Comparison of ENCODE assay signal across 8 cellular contexts in genomic region chr13:77326905-77327604, GRCh38. TPM values are rescaled to one million over a fixed set of nuclear protein-coding genes. Genes with fewer than 3 reads are reported as not detected.
DNase-seq lines count a peak whose midpoint lies in the region; ATAC-seq and TF ChIP-seq lines count a peak whose summit lies in the region.

Gene MYCBP2 (minus strand): TSS chr13:77327094. CDS start chr13:77326775, 319 bp downstream.

- H3K27me3 ChIP-seq in BJ (ENCODE audit: control insufficient read depth, insufficient read depth, low read length): no peaks in the 10 kb centered on the region

- H3K27ac Mint-ChIP-seq in activated CD4-positive, alpha-beta T cell treated with anti-CD3 and anti-CD28 coated beads, Interleukin-2, amount 10 ng/mL, durations not matched to agents 7 days and 5 days: peak within 1 kb of the TSS; percentile 98

- DNase-seq in BJ (ENCODE audit: low read depth) (peak; percentile 79), NCI-H69 (lab: John Stamatoyannopoulos, UW) (peak; percentile 97), cortex of kidney (lab: John Stamatoyannopoulos, UW) (peak; percentile 24), left colon (peak; percentile 97 to 98)
- peak; percentile 97 for DNase-seq in activated CD4-positive, alpha-beta T cell treated with anti-CD3 and anti-CD28 coated beads, Interleukin-2, amount 10 ng/mL, durations not matched to agents 7 days and 5 days
- DNase-seq in stimulated activated CD4-positive, alpha-beta T cell treated with anti-CD3 and anti-CD28 coated beads, Interleukin-2, amount 100 ng/mL, for 24 hours: peak; percentile 96 to 98

- H3K36me3 Mint-ChIP-seq in activated CD4-positive, alpha-beta T cell treated with anti-CD3 and anti-CD28 coated beads, Interleukin-2, amount 10 ng/mL, durations not matched to agents 7 days and 5 days (ENCODE audit: low read depth): peaks cover 26% of the 10 kb centered on the region

- peak within 1 kb of the TSS; percentile 83 for H3K4me3 ChIP-seq in BJ (ENCODE audit: low read depth, low read length)

- POLR2A ChIA-PET in BJ (lab: Charles Lee): interaction anchor here (0.6 kb wide), 1 partner anchor 300 kb away, joined by 3 read pairs; no protein-coding TSS in a partner anchor
- POLR2A ChIA-PET in activated CD4-positive, alpha-beta T cell treated with anti-CD3 and anti-CD28 coated beads, Interleukin-2, amount 10 ng/mL, durations not matched to agents 7 days and 5 days (lab: Charles Lee): interaction anchor here (0.6 kb wide), 1 partner anchor 15 kb away, joined by 3 read pairs; no protein-coding TSS in a partner anchor

- CTCF ChIA-PET in BJ (lab: Yijun Ruan, JAX): interaction anchor here (1.1 to 2.6 kb wide), 3 partner anchors 8 to 21 kb away, joined by 3 to 8 read pairs (median 6); no protein-coding TSS in a partner anchor
- CTCF ChIA-PET in activated CD4-positive, alpha-beta T cell treated with anti-CD3 and anti-CD28 coated beads, Interleukin-2, amount 10 ng/mL, durations not matched to agents 7 days and 5 days (lab: Charles Lee): interaction anchor here (0.6 to 2.0 kb wide), 5 partner anchors 8 to 151 kb away, joined by 3 to 5 read pairs (median 3); no protein-coding TSS in a partner anchor

- ATAC-seq in GM19328 (IDR thresholded peaks at IDR 0.05; ENCODE audit: unreplicated experiment) (peak; percentile 52), HG03520 (IDR thresholded peaks at IDR 0.05; ENCODE audit: unreplicated experiment) (peak; percentile 48), left colon (peak; percentile 92)

- no peaks in the 10 kb centered on the region for H3K9me3 Mint-ChIP-seq in activated CD4-positive, alpha-beta T cell treated with anti-CD3 and anti-CD28 coated beads, Interleukin-2, amount 10 ng/mL, durations not matched to agents 7 days and 5 days

- no peaks in the 10 kb centered on the region for H3K36me3 ChIP-seq in BJ (ENCODE audit: control insufficient read depth, insufficient read depth, low read length)

- peak within 1 kb of the TSS; percentile 96 for H3K4me3 Mint-ChIP-seq in activated CD4-positive, alpha-beta T cell treated with anti-CD3 and anti-CD28 coated beads, Interleukin-2, amount 10 ng/mL, durations not matched to agents 7 days and 5 days

- TF ChIP-seq CTCF in BJ (IDR thresholded peaks at IDR 0.05; ENCODE audit: insufficient read depth, low read depth, low read length): no peak

- intact Hi-C loops in left colon (cut with DNase I, micrococcal nuclease): loop anchor here in 1 of 2 donors (10.0 kb wide), 1 partner anchor 332 kb away; the partner anchor contains the start of gene CLN5

- no peaks in the 10 kb centered on the region for H3K27me3 Mint-ChIP-seq in activated CD4-positive, alpha-beta T cell treated with anti-CD3 and anti-CD28 coated beads, Interleukin-2, amount 10 ng/mL, durations not matched to agents 7 days and 5 days

- peaks cover 59% of the 10 kb centered on the region for H3K4me1 Mint-ChIP-seq in activated CD4-positive, alpha-beta T cell treated with anti-CD3 and anti-CD28 coated beads, Interleukin-2, amount 10 ng/mL, durations not matched to agents 7 days and 5 days

RNA-seq across cellular contexts. Expression of gene MYCBP2, which starts in this region (rescaled TPM):
- 22.9 and 37.6 TPM in 2 replicates for polyA plus RNA-seq in BJ (2011; rRNA removed)
- polyA minus RNA-seq in BJ (2011; rRNA and poly(A)+ RNA removed): 60.9 and 75.8 TPM in 2 replicates
- 100 to 1,000 TPM; 118 to 129 TPM for total RNA-seq in activated CD4-positive, alpha-beta T cell treated with anti-CD3 and anti-CD28 coated beads, Interleukin-2, amount 10 ng/mL, durations not matched to agents 7 days and 5 days
- total RNA-seq in left colon: 10 to 100 TPM; 40.8 to 42.2 TPM

Comparison
In these comparisons a context has a peak if more than half of its experiments do, and no peak if none do; other contexts are left out.
1. Peak in every context shown above with its lines: DNase-seq, ATAC-seq and H3K4me3 ChIP-seq.
2. DNase-seq: peak in every context shown above with its lines; median percentile 98 in left colon; 97 in NCI-H69; 97 in activated CD4-positive, alpha-beta T cell treated with anti-CD3 and anti-CD28 coated beads, Interleukin-2, amount 10 ng/mL, durations not matched to agents 7 days and 5 days; 97 in stimulated activated CD4-positive, alpha-beta T cell treated with anti-CD3 and anti-CD28 coated beads, Interleukin-2, amount 100 ng/mL, for 24 hours; 79 in BJ; 24 in cortex of kidney.